In the genomic region with DNA sequence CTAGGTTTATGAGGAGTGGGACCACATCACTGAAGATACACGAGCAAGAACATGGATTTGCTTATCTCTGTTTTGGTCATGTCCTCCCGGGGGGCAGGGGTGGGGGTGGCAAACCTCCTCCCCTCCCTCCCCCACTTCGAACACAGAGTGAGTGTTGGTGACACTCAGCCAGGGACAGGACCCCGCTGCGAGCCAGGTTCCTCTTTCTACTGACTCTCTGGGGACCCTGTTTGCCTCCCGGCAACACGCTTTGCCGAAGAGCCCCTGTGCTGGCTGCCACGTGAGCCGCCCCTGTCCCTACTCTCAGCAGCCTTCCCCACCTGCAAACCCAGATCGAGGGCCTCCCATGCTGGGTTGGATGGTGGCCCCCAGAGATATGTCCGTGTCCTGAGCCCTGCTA, we compare ENCODE assay signal across 9 cellular contexts. TPM values are rescaled to one million over a fixed set of nuclear protein-coding genes. Genes with fewer than 3 reads are reported as not detected.
DNase-seq lines count a peak whose midpoint lies in the region; ATAC-seq and TF ChIP-seq lines count a peak whose summit lies in the region.
"Had no signal": no experiment of that assay in that cellular context is flagged by ENCODE, and none has a peak within 500 bp of the region (broad histone marks: within the 10 kb centered on the region; RNA-seq: fewer than 3 reads in every experiment).

No MANE protein-coding gene starts in this region.

- no peak for TF ChIP-seq EP300 in upper lobe of left lung (IDR thresholded peaks at IDR 0.05)

- H3K36me3 ChIP-seq in right atrium auricular region: no peaks in the 10 kb centered on the region
- H3K36me3 ChIP-seq in upper lobe of left lung: no peaks in the 10 kb centered on the region

- ATAC-seq in Right ventricle myocardium inferior: no peak
- ATAC-seq in HG02970 (IDR thresholded peaks at IDR 0.05; ENCODE audit: low FRiP score, unreplicated experiment): peak; percentile 43
- no peak for ATAC-seq in upper lobe of left lung (ENCODE audit: low FRiP score in 2 of 2)
- ATAC-seq in HG02870 (IDR thresholded peaks at IDR 0.05; ENCODE audit: unreplicated experiment): no peak

- DNase-seq in right atrium auricular region (ENCODE audit: low spot score) (peak; percentile 30), Right ventricle myocardium inferior (ENCODE audit: missing footprints) (no peak), upper lobe of left lung (no peak), cerebellum (ENCODE audit: low spot score) (no peak), GM03348 (ENCODE audit: low spot score) (no peak)
- peak; percentile 24 for DNase-seq in activated CD4-positive, CD25-positive, alpha-beta regulatory T cell treated with anti-CD3 and anti-CD28 coated beads, Interleukin-2, amount 50 U/mL, for 72 hours

- no peak for TF ChIP-seq CTCF in right atrium auricular region (IDR thresholded peaks at IDR 0.05)
- no peak for TF ChIP-seq CTCF in upper lobe of left lung (IDR thresholded peaks at IDR 0.05)

- H3K4me1 ChIP-seq in right atrium auricular region (no peaks in the 10 kb centered on the region), upper lobe of left lung (peaks cover 0 to 9% (median 4%) of the 10 kb centered on the region in 4 donors)

- H3K27ac ChIP-seq in right atrium auricular region (no peak overlapping the region), upper lobe of left lung (peak overlapping the region in 3 of 4 donors; percentile 44 to 76 (median 65))

- intact Hi-C loops in Right ventricle myocardium inferior (cut with DNase I): no loop called here

- no peak overlapping the region for H3K4me3 ChIP-seq in right atrium auricular region
- H3K4me3 ChIP-seq in upper lobe of left lung: no peak overlapping the region

- WGBS in upper lobe of left lung, 2 donors: 57 to 79% methylated on average over 9 to 12 of the region's 12 CpGs

- H3K27me3 ChIP-seq in right atrium auricular region (no peaks in the 10 kb centered on the region), upper lobe of left lung (no peaks in the 10 kb centered on the region)

- H3K9me3 ChIP-seq in right atrium auricular region (no peaks in the 10 kb centered on the region), upper lobe of left lung (no peaks in the 10 kb centered on the region)

- no peak for TF ChIP-seq POLR2A in upper lobe of left lung (IDR thresholded peaks at IDR 0.05)

RNA-seq across cellular contexts. Expression of a gene that starts 34.7 kb away (rescaled TPM):
- total RNA-seq in right atrium auricular region (1 to 10 TPM in 1 of 2 donors, under 1 TPM in 1; 0.93 to 1.3 TPM), Right ventricle myocardium inferior (1.9 TPM), upper lobe of left lung (1 to 10 TPM; 1.7 to 4.4 (median 3.3) TPM), cerebellum (0.09 TPM)
- total RNA-seq: epithelial cell of proximal tubule had no signal

RNA-seq across cellular contexts. Expression of a gene that starts 49.5 kb away (rescaled TPM):
- 10 to 100 TPM; 20.1 to 31.9 TPM for total RNA-seq in right atrium auricular region
- total RNA-seq in Right ventricle myocardium inferior: 33.1 TPM
- total RNA-seq in upper lobe of left lung: 10 to 100 TPM; 11.0 to 28.3 (median 23.2) TPM
- 9.0 TPM for total RNA-seq in cerebellum

Comparison
In these comparisons a context has a peak if more than half of its experiments do, and no peak if none do; other contexts are left out.
1. DNase-seq: peak in right atrium auricular region (single experiment) and activated CD4-positive, CD25-positive, alpha-beta regulatory T cell treated with anti-CD3 and anti-CD28 coated beads, Interleukin-2, amount 50 U/mL, for 72 hours (single experiment); none in Right ventricle myocardium inferior (single experiment), upper lobe of left lung (0 of 2), cerebellum (single experiment) and GM03348 (single experiment).
2. H3K27ac ChIP-seq: peak in upper lobe of left lung (3 of 4); none in right atrium auricular region (0 of 2).